In the genomic region with DNA sequence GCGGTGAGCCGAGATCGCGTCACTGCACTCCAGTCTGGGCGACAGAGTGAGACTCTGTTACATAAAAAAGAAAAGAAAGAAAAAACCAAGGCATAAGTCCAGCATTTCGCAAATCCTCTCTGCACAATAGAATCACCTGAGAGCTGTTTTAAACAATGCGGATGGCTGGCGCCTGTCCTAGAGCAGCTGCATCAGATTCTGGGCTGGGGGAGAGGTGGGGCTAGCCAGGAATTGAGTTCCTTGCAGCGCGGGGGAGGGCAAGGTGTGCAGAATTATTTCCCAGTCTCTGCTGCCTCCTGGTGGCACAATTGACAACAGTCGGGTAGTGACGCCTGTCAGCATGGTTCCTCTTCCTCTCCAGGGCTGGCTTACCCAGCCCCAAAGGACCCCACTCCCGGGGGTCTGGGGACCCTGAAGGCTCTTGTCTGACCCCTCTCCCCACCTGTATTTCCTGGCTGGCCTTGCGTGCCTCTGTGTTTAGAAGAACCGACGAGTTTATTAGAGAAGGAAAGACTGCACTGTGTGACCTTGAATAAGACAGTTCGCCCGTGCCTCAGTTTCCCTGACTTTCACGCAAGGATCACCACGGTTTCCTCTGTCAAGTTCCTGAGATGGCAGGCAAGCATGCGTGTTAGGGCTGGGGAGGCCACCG, we compare ENCODE assay signal across 8 cellular contexts. TPM values are rescaled to one million over a fixed set of nuclear protein-coding genes. Genes with fewer than 3 reads are reported as not detected.
A peak's percentile ranks its signal among the peaks of the same experiment; 100 is the strongest.
DNase-seq lines count a peak whose midpoint lies in the region; ATAC-seq and TF ChIP-seq lines count a peak whose summit lies in the region.

No MANE protein-coding gene starts in this region.

- ATAC-seq in HG02623 (IDR thresholded peaks at IDR 0.05; ENCODE audit: unreplicated experiment) (peak; percentile 58), left cardiac atrium (peak; percentile 93 to 94)

- H3K27me3 ChIP-seq in adipocyte (replicated peaks; ENCODE audit: control insufficient read depth, insufficient read depth, low read length) (peaks cover 8% of the 10 kb centered on the region), vagina (no peaks in the 10 kb centered on the region)

- H3K4me3 ChIP-seq in adipocyte (ENCODE audit: low read length): peak overlapping the region; percentile 77
- peak overlapping the region in 1 of 2 donors; percentile 25 for H3K4me3 ChIP-seq in vagina

- no peak for TF ChIP-seq POLR2A in vagina (IDR thresholded peaks at IDR 0.05)

- H3K9me3 ChIP-seq in adipocyte (ENCODE audit: control insufficient read depth, low read length): no peaks in the 10 kb centered on the region
- H3K9me3 ChIP-seq in vagina: no peaks in the 10 kb centered on the region

- TF ChIP-seq CTCF in GM12801 (IDR thresholded peaks at IDR 0.05; ENCODE audit: extremely low read depth, insufficient read length) (peak; percentile 32), vagina (IDR thresholded peaks at IDR 0.05) (peak; percentile 73 to 93 (median 91))

- intact Hi-C loops in left cardiac atrium (cut with DNase I) (loop anchor here (5.0 to 10.0 kb wide), 3 partner anchors 336 to 703 kb away; partner anchors contain the start of gene ATMIN (in 2 of the 2)), vagina (cut with DNase I) (loop anchor here (10.0 kb wide), 1 partner anchor 373 kb away; no protein-coding TSS in a partner anchor)

- H3K36me3 ChIP-seq in adipocyte (ENCODE audit: control insufficient read depth, insufficient read depth, low read length, severe bottlenecking): no peaks in the 10 kb centered on the region
- no peaks in the 10 kb centered on the region for H3K36me3 ChIP-seq in vagina

- H3K4me1 ChIP-seq in adipocyte (ENCODE audit: control insufficient read depth, insufficient read depth, low read length): no peaks in the 10 kb centered on the region
- peaks cover 12% of the 10 kb centered on the region for H3K4me1 ChIP-seq in vagina

- H3K27ac ChIP-seq in vagina: peak overlapping the region; percentile 74

- H3K9ac ChIP-seq in adipocyte (ENCODE audit: low read length): no peak overlapping the region

- DNase-seq in NCI-H128 (lab: John Stamatoyannopoulos, UW; ENCODE audit: unreplicated experiment): peak; percentile 54
- peak; percentile 59 for DNase-seq in SW480 (ENCODE audit: low spot score)
- DNase-seq in adipocyte (ENCODE audit: low read depth): peak; percentile 85
- peak; percentile 85 for DNase-seq in left cardiac atrium
- DNase-seq in renal cortical epithelial cell (ENCODE audit: low read depth): peak; percentile 90
- DNase-seq in vagina (ENCODE audit: extremely low spot score in 2 of 2): no peak

RNA-seq across cellular contexts. Expression of gene PLCG2, which starts 41.1 kb away (rescaled TPM):
- total RNA-seq in left cardiac atrium: 10 to 100 TPM; 14.1 to 16.0 TPM
- total RNA-seq in renal cortical epithelial cell: 1.9 and 20.5 TPM in 2 replicates
- total RNA-seq in vagina: 14.2 TPM

Comparison
In these comparisons a context has a peak if more than half of its experiments do, and no peak if none do; other contexts are left out.
1. DNase-seq: peak in NCI-H128 (single experiment), SW480 (single experiment), adipocyte (single experiment), left cardiac atrium (single experiment) and renal cortical epithelial cell (single experiment); none in vagina (0 of 2).